Comparison of ENCODE assay signal across 23 cellular contexts in the genomic region with DNA sequence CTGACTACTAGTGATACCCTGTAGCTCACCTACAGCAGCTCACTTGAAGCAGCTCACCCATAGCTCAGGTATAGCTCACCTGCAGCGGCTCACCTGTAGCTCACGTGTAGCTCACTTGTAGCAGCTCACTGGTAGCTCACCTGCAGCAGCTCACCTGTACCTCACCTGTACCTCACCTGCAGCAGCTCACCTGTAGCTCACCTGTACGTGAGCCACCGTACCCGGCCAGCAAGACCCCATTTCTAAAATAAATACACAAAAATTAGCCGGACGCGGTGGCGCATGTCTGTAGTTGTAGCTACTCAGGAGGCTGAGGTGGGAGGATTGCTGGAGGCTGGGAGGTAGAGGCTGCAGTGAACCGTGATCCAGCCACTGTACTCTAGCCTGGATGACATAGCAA. TPM values are rescaled to one million over a fixed set of nuclear protein-coding genes. Genes with fewer than 3 reads are reported as not detected.
"Had no signal": no experiment of that assay in that cellular context is flagged by ENCODE, and none has a peak within 500 bp of the region (broad histone marks: within the 10 kb centered on the region; RNA-seq: fewer than 3 reads in every experiment).

No MANE protein-coding gene starts in this region.

- H3K27me3 ChIP-seq: MG63, SJSA1 had no signal

- H3K4me1 ChIP-seq: SJSA1 had no signal

- DNase-seq: Karpas-422, KG1, MG63, NCI-H1092, NCI-H1105 treated with DMSO at 0.1 percent for 48 hours, NCI-H1417 treated with DMSO at 0.1 percent for 48 hours, NCI-H146, NCI-H187, NCI-H2029, NCI-H2081 treated with DMSO at 0.1 percent for 48 hours, NCI-H2171, NCI-H226, NCI-H446, NCI-H510A, NCI-H524 treated with DMSO at 0.1 percent for 48 hours, NCI-H69, NCI-H774, Right ventricle myocardium superior, RPMI8226, SIG-M5 had no signal

- H3K9me3 ChIP-seq: MG63, SJSA1 had no signal

- H3K4me3 ChIP-seq: MG63, SJSA1, SK-N-MC had no signal

- H3K27ac ChIP-seq: HL-60, SJSA1, SK-N-MC had no signal

- H3K36me3 ChIP-seq: MG63, SJSA1 had no signal

RNA-seq across cellular contexts. Expression of a gene that starts 30.6 kb away (rescaled TPM):
- total RNA-seq: Right ventricle myocardium superior, SJSA1 had no signal
